17 cellular contexts compared by ENCODE assay signal in genomic region chr2:236960516-236960915, GRCh38.
"Had no signal": no experiment of that assay in that cellular context is flagged by ENCODE, and none has a peak within 500 bp of the region (broad histone marks: within the 10 kb centered on the region; RNA-seq: fewer than 3 reads in every experiment).

No MANE protein-coding gene starts in this region.

- DNase-seq: colonic mucosa; effector memory CD4-positive, alpha-beta T cell; esophagus squamous epithelium; foreskin fibroblast; kidney glomerular epithelial cell; mammary epithelial cell; mucosa of descending colon; naive thymus-derived CD8-positive, alpha-beta T cell; stimulated activated CD4-positive, alpha-beta T cell treated with anti-CD3 and anti-CD28 coated beads, Interleukin-2, amount 100 ng/mL, for 48 hours; stimulated activated naive CD4-positive, alpha-beta T cell treated with Interleukin-2 at 50 U/mL for 16 hours; uterus had no signal

- ATAC-seq: naive thymus-derived CD8-positive, alpha-beta T cell had no signal

- H2AFZ ChIP-seq: hepatocyte had no signal

- H3K36me3 ChIP-seq: colonic mucosa, esophagus squamous epithelium, neutrophil, tibial artery, upper lobe of left lung, uterus had no signal

- H3K4me3 Mint-ChIP-seq: naive thymus-derived CD8-positive, alpha-beta T cell had no signal

- H3K27ac ChIP-seq: colonic mucosa, epithelial cell of prostate, hepatocyte, neutrophil, tibial artery, upper lobe of left lung, uterus had no signal

- H3K9me3 ChIP-seq: colonic mucosa, esophagus squamous epithelium, mucosa of descending colon, neutrophil, tibial artery, upper lobe of left lung, uterus had no signal

- H3K27me3 ChIP-seq: colonic mucosa, esophagus squamous epithelium, hepatocyte, neutrophil, tibial artery, upper lobe of left lung, uterus had no signal

- H3K4me1 ChIP-seq: colonic mucosa, esophagus squamous epithelium, upper lobe of left lung, uterus had no signal

- H3K4me2 ChIP-seq: hepatocyte, smooth muscle cell had no signal

- H3K4me3 ChIP-seq: colonic mucosa, esophagus squamous epithelium, hepatocyte, mucosa of descending colon, smooth muscle cell, tibial artery, upper lobe of left lung, uterus had no signal
